In genomic region chr14:36356862-36357261, GRCh38 we compare ENCODE assay signal across 38 cellular contexts.
"Had no signal": no experiment of that assay in that cellular context is flagged by ENCODE, and none has a peak within 500 bp of the region (broad histone marks: within the 10 kb centered on the region; RNA-seq: fewer than 3 reads in every experiment).

No MANE protein-coding gene starts in this region.

- H3K27ac ChIP-seq: adrenal gland, body of pancreas, epithelial cell of prostate, esophagus squamous epithelium, gastroesophageal sphincter, heart right ventricle, hepatocyte, WERI-Rb-1 had no signal

- H3K9me3 ChIP-seq: body of pancreas had no signal

- H3K4me3 ChIP-seq: adrenal gland, body of pancreas, esophagus squamous epithelium, gastroesophageal sphincter, heart right ventricle, hepatocyte had no signal

- H3K36me3 Mint-ChIP-seq: activated CD4-positive, alpha-beta memory T cell treated with anti-CD3 and anti-CD28 coated beads for 36 hours; activated CD8-positive, alpha-beta memory T cell treated with anti-CD3 and anti-CD28 coated beads, Interleukin-2, amount 10 ng/mL, durations not matched to agents 7 days and 5 days; activated naive CD8-positive, alpha-beta T cell treated with anti-CD3 and anti-CD28 coated beads for 36 hours had no signal

- H3K27me3 ChIP-seq: adrenal gland, body of pancreas, hepatocyte had no signal

- H3K27ac Mint-ChIP-seq: activated CD4-positive, alpha-beta memory T cell treated with anti-CD3 and anti-CD28 coated beads for 36 hours; activated CD4-positive, alpha-beta T cell treated with anti-CD3 and anti-CD28 coated beads for 36 hours; activated CD4-positive, alpha-beta T cell treated with anti-CD3 and anti-CD28 coated beads, Interleukin-2, amount 10 ng/mL, durations not matched to agents 24 days and 14 days; activated CD8-positive, alpha-beta memory T cell treated with anti-CD3 and anti-CD28 coated beads, Interleukin-2, amount 10 ng/mL, durations not matched to agents 7 days and 5 days; activated CD8-positive, alpha-beta T cell treated with anti-CD3 and anti-CD28 coated beads, Interleukin-2, amount 10 ng/mL, durations not matched to agents 7 days and 5 days; activated naive CD4-positive, alpha-beta T cell treated with anti-CD3 and anti-CD28 coated beads for 36 hours; activated naive CD8-positive, alpha-beta T cell treated with anti-CD3 and anti-CD28 coated beads for 36 hours; activated naive CD8-positive, alpha-beta T cell treated with anti-CD3 and anti-CD28 coated beads, Interleukin-2, amount 50 U/mL, for 24 hours; activated T-helper 1 cell treated with anti-CD3 and anti-CD28 coated beads, Interleukin-12 subunit alpha, Interleukin-12 subunit beta, Interleukin-2, Interleukin-4 antibody, amounts not matched to agents 30 ng/mL and 10 ng/mL and 1 ng/mL, durations not matched to agents 14 hours and 24 hours and 36 hours; activated T-helper 2 cell treated with anti-CD3 and anti-CD28 coated beads, Interferon-gamma antibody, Interleukin-2, Interleukin-4, amounts not matched to agents 10 μg/mL and 5 μg/mL and 100 μg/mL, durations not matched to agents 14 hours and 24 hours and 36 hours; effector memory CD8-positive, alpha-beta T cell; T-helper 2 cell treated with Interferon-gamma antibody and Interleukin-4, amounts not matched to agents 5 μg/mL and 100 μg/mL, for 36 hours had no signal

- H3K4me1 Mint-ChIP-seq: activated CD4-positive, alpha-beta T cell treated with anti-CD3 and anti-CD28 coated beads for 36 hours; activated CD4-positive, alpha-beta T cell treated with anti-CD3 and anti-CD28 coated beads, Interleukin-2, amount 10 ng/mL, durations not matched to agents 24 days and 14 days; activated CD8-positive, alpha-beta memory T cell treated with anti-CD3 and anti-CD28 coated beads, Interleukin-2, amount 10 ng/mL, durations not matched to agents 7 days and 5 days; activated naive CD4-positive, alpha-beta T cell treated with anti-CD3 and anti-CD28 coated beads, Interleukin-2, amount 50 U/mL, for 24 hours; activated naive CD8-positive, alpha-beta T cell treated with anti-CD3 and anti-CD28 coated beads for 36 hours; activated naive CD8-positive, alpha-beta T cell treated with anti-CD3 and anti-CD28 coated beads, Interleukin-2, amount 50 U/mL, for 24 hours had no signal

- H3K27me3 Mint-ChIP-seq: effector memory CD8-positive, alpha-beta T cell had no signal

- H3K4me2 ChIP-seq: hepatocyte had no signal

- H3K36me3 ChIP-seq: adrenal gland, esophagus squamous epithelium, gastroesophageal sphincter, heart right ventricle, WERI-Rb-1 had no signal

- H3K4me1 ChIP-seq: adrenal gland, body of pancreas, esophagus squamous epithelium, gastroesophageal sphincter had no signal

- H2AFZ ChIP-seq: hepatocyte had no signal

- FAIRE-seq: colon, endometrium, endothelial cell of umbilical vein had no signal

- DNase-seq: activated CD4-positive, alpha-beta memory T cell treated with anti-CD3 and anti-CD28 coated beads for 36 hours; activated CD4-positive, alpha-beta T cell treated with anti-CD3 and anti-CD28 coated beads for 36 hours; activated CD4-positive, alpha-beta T cell treated with anti-CD3 and anti-CD28 coated beads, Interleukin-2, amount 10 ng/mL, durations not matched to agents 24 days and 14 days; activated CD4-positive, CD25-positive, alpha-beta regulatory T cell; activated CD4-positive, CD25-positive, alpha-beta regulatory T cell treated with anti-CD3 and anti-CD28 coated beads, Interleukin-2, amount 50 U/mL, for 72 hours; activated CD8-positive, alpha-beta memory T cell treated with anti-CD3 and anti-CD28 coated beads, Interleukin-2, amount 10 ng/mL, durations not matched to agents 7 days and 5 days; activated CD8-positive, alpha-beta memory T cell treated with anti-CD3 and anti-CD28 coated beads, Interleukin-2, amount 50 U/mL, for 4 hours; activated CD8-positive, alpha-beta T cell treated with anti-CD3 and anti-CD28 coated beads, Interleukin-2, amount 10 ng/mL, durations not matched to agents 7 days and 5 days; activated effector memory CD4-positive, alpha-beta T cell treated with anti-CD3 and anti-CD28 coated beads, Interleukin-2, amount 50 U/mL, for 16 hours; activated naive CD4-positive, alpha-beta T cell treated with anti-CD3 and anti-CD28 coated beads for 36 hours; activated naive CD8-positive, alpha-beta T cell treated with anti-CD3 and anti-CD28 coated beads for 36 hours; activated naive CD8-positive, alpha-beta T cell treated with anti-CD3 and anti-CD28 coated beads, Interleukin-2, amount 50 U/mL, for 24 hours; activated T-cell treated with anti-CD3 and anti-CD28 coated beads, Interleukin-2, amount 50 U/mL, for 1 hour; activated T-cell treated with anti-CD3 and anti-CD28 coated beads, Interleukin-2, amount 50 U/mL, for 48 hours; adrenal gland; amygdala; aorta; body of pancreas; caudate nucleus; cortex of kidney; dermis blood vessel endothelial cell; effector CD4-positive, alpha-beta T cell; effector memory CD8-positive, alpha-beta T cell; esophagus squamous epithelium; foreskin melanocyte; heart right ventricle; T1000; WERI-Rb-1 had no signal

- H3K4me3 Mint-ChIP-seq: activated CD4-positive, alpha-beta memory T cell treated with anti-CD3 and anti-CD28 coated beads for 36 hours; activated CD4-positive, alpha-beta T cell treated with anti-CD3 and anti-CD28 coated beads for 36 hours; activated CD4-positive, alpha-beta T cell treated with anti-CD3 and anti-CD28 coated beads, Interleukin-2, amount 10 ng/mL, durations not matched to agents 24 days and 14 days; activated CD8-positive, alpha-beta memory T cell treated with anti-CD3 and anti-CD28 coated beads, Interleukin-2, amount 10 ng/mL, durations not matched to agents 7 days and 5 days; activated CD8-positive, alpha-beta T cell treated with anti-CD3 and anti-CD28 coated beads, Interleukin-2, amount 10 ng/mL, durations not matched to agents 7 days and 5 days; activated naive CD4-positive, alpha-beta T cell treated with anti-CD3 and anti-CD28 coated beads for 36 hours; activated naive CD4-positive, alpha-beta T cell treated with anti-CD3 and anti-CD28 coated beads, Interleukin-2, amount 50 U/mL, for 24 hours; activated naive CD8-positive, alpha-beta T cell treated with anti-CD3 and anti-CD28 coated beads for 36 hours; activated naive CD8-positive, alpha-beta T cell treated with anti-CD3 and anti-CD28 coated beads, Interleukin-2, amount 50 U/mL, for 24 hours; activated T-helper 1 cell treated with anti-CD3 and anti-CD28 coated beads, Interleukin-12 subunit alpha, Interleukin-12 subunit beta, Interleukin-2, Interleukin-4 antibody, amounts not matched to agents 30 ng/mL and 10 ng/mL and 1 ng/mL, durations not matched to agents 14 hours and 24 hours and 36 hours; effector memory CD8-positive, alpha-beta T cell; T-helper 2 cell treated with Interferon-gamma antibody and Interleukin-4, amounts not matched to agents 5 μg/mL and 100 μg/mL, for 36 hours had no signal

- ATAC-seq: activated CD4-positive, alpha-beta T cell treated with anti-CD3 and anti-CD28 coated beads for 36 hours; activated CD8-positive, alpha-beta memory T cell treated with anti-CD3 and anti-CD28 coated beads, Interleukin-2, amount 10 ng/mL, durations not matched to agents 7 days and 5 days; activated CD8-positive, alpha-beta T cell treated with anti-CD3 and anti-CD28 coated beads, Interleukin-2, amount 10 ng/mL, durations not matched to agents 7 days and 5 days; activated naive CD8-positive, alpha-beta T cell treated with anti-CD3 and anti-CD28 coated beads, Interleukin-2, amount 50 U/mL, for 24 hours; body of pancreas; effector memory CD8-positive, alpha-beta T cell; gastroesophageal sphincter; heart right ventricle had no signal

- H3K79me2 ChIP-seq: hepatocyte had no signal
